In genomic region chr12:121383601-121384019, GRCh38 we compare ENCODE assay signal across 22 cellular contexts. TPM values are rescaled to one million over a fixed set of nuclear protein-coding genes. Genes with fewer than 3 reads are reported as not detected.
A peak's percentile ranks its signal among the peaks of the same experiment; 100 is the strongest.
DNase-seq lines count a peak whose midpoint lies in the region; FAIRE-seq and TF ChIP-seq lines count a peak whose summit lies in the region.
"Had no signal": no experiment of that assay in that cellular context is flagged by ENCODE, and none has a peak within 500 bp of the region (broad histone marks: within the 10 kb centered on the region; RNA-seq: fewer than 3 reads in every experiment).

No MANE protein-coding gene starts in this region.

- H4K20me1 ChIP-seq in mammary epithelial cell (ENCODE audit: insufficient read depth, low read length) (no peaks in the 10 kb centered on the region), OCI-LY7 (ENCODE audit: insufficient read depth, low read length) (no peaks in the 10 kb centered on the region)

- intact Hi-C loops in mammary epithelial cell (cut with micrococcal nuclease) (no loop called here), MCF 10A (cut with micrococcal nuclease) (no loop called here), OCI-LY7 (cut with micrococcal nuclease; ENCODE audit: unreplicated experiment) (no loop called here)

- dilution Hi-C loops in mammary epithelial cell (cut with HindIII; ENCODE audit: low sequenced_read_pairs), result no loop called here

- no peaks in the 10 kb centered on the region for H3K27me3 Mint-ChIP-seq in MCF 10A (ENCODE audit: insufficient read depth, unreplicated experiment)
- H3K27me3 Mint-ChIP-seq: naive B cell had no signal

- H3K9me3 Mint-ChIP-seq in MCF 10A (ENCODE audit: unreplicated experiment), result no peaks in the 10 kb centered on the region
- H3K9me3 Mint-ChIP-seq: activated CD4-positive, alpha-beta memory T cell treated with anti-CD3 and anti-CD28 coated beads for 36 hours; CD4-positive, alpha-beta memory T cell; dendritic cell treated with granulocyte-macrophage colony-stimulating factor and Interleukin-4, amounts not matched to agents 40 ng/mL and 50 ng/mL, for 4 days; naive B cell had no signal

- peaks cover 6% of the 10 kb centered on the region for H3K4me1 ChIP-seq in mammary epithelial cell (ENCODE audit: insufficient read depth, low read length)
- no peaks in the 10 kb centered on the region for H3K4me1 ChIP-seq in OCI-LY7 (ENCODE audit: insufficient read depth, low read length, poor library complexity, severe bottlenecking)
- H3K4me1 ChIP-seq in small intestine (ENCODE audit: control insufficient read depth in 2 of 2, insufficient read depth in 1 of 2, low read depth in 1 of 2, low read length in 1 of 2), result no peaks in the 10 kb centered on the region
- H3K4me1 ChIP-seq: gastrocnemius medialis, pancreas had no signal

- TF ChIP-seq CTCF in mammary epithelial cell (conservative IDR thresholded peaks at IDR 0.05 in 1 of 2, IDR thresholded peaks at IDR 0.05 in 1 of 2; ENCODE audit: extremely low read depth in 1 of 2, insufficient read depth in 1 of 2, low read depth in 1 of 2, low read length in 2 of 2), result peak; percentile 2 to 15
- TF ChIP-seq CTCF in MCF 10A (IDR thresholded peaks at IDR 0.05; ENCODE audit: unreplicated experiment), result no peak
- 0 out of 2 replicates have a peak, but pooled peaks have one; percentile 38 for TF ChIP-seq CTCF in OCI-LY7 (conservative IDR thresholded peaks at IDR 0.05; ENCODE audit: low read length)
- TF ChIP-seq CTCF in epithelial cell of esophagus (IDR thresholded peaks at IDR 0.05; ENCODE audit: insufficient read depth, low read depth, low read length, missing control alignments), result peak; percentile 15

- POLR2A ChIA-PET in MCF 10A (lab: Yijun Ruan, JAX) (interaction anchor here (0.6 to 1.2 kb wide), 3 partner anchors 16 to 698 kb away, joined by 3 read pairs; no protein-coding TSS in a partner anchor), OCI-LY7 (lab: Charles Lee) (interaction anchor here (0.7 kb wide), 1 partner anchor 164 kb away, joined by 3 read pairs; no protein-coding TSS in a partner anchor)

- no peak overlapping the region for H3K4me2 ChIP-seq in mammary epithelial cell (ENCODE audit: insufficient read depth, low read depth, low read length)
- no peak overlapping the region for H3K4me2 ChIP-seq in OCI-LY7 (ENCODE audit: low read length)

- H3K9me3 ChIP-seq in mammary epithelial cell (replicated peaks; ENCODE audit: insufficient read depth, low read length), result no peaks in the 10 kb centered on the region
- no peaks in the 10 kb centered on the region for H3K9me3 ChIP-seq in OCI-LY7 (ENCODE audit: low read length)
- no peaks in the 10 kb centered on the region for H3K9me3 ChIP-seq in small intestine (ENCODE audit: control insufficient read depth, low read depth)
- H3K9me3 ChIP-seq: gastrocnemius medialis, pancreas had no signal

- no peak overlapping the region for H3K9ac ChIP-seq in mammary epithelial cell (ENCODE audit: insufficient read depth, low read length)

- H3K27ac Mint-ChIP-seq in MCF 10A (ENCODE audit: low read depth, unreplicated experiment), result no peak overlapping the region
- H3K27ac Mint-ChIP-seq: activated CD4-positive, alpha-beta memory T cell treated with anti-CD3 and anti-CD28 coated beads for 36 hours; CD4-positive, alpha-beta memory T cell; dendritic cell treated with granulocyte-macrophage colony-stimulating factor and Interleukin-4, amounts not matched to agents 40 ng/mL and 50 ng/mL, for 4 days; naive B cell had no signal

- H2AFZ ChIP-seq in mammary epithelial cell (ENCODE audit: low read depth, low read length) (no peak overlapping the region), OCI-LY7 (ENCODE audit: low read length) (no peak overlapping the region)

- BruUV-seq in mammary epithelial cell (replicated peaks; lab: Mats Ljungman, UMichigan) (no TSS peak), MCF 10A (replicated peaks; lab: Mats Ljungman, UMichigan) (no TSS peak), OCI-LY7 (replicated peaks; lab: Mats Ljungman, UMichigan) (no TSS peak)

- H3K27ac ChIP-seq in mammary epithelial cell (ENCODE audit: insufficient read depth, low read depth, low read length), result no peak overlapping the region
- no peak overlapping the region for H3K27ac ChIP-seq in OCI-LY7 (ENCODE audit: low read depth, low read length, poor library complexity, severe bottlenecking)
- peak overlapping the region; percentile 24 to 36 for H3K27ac ChIP-seq in small intestine (ENCODE audit: low read depth in 1 of 2, low read length in 1 of 2)
- H3K27ac ChIP-seq: gastrocnemius medialis, pancreas had no signal

- H3K79me2 ChIP-seq in mammary epithelial cell (ENCODE audit: insufficient read depth, low read length) (no peaks in the 10 kb centered on the region), OCI-LY7 (ENCODE audit: insufficient read depth, low read depth, low read length) (no peaks in the 10 kb centered on the region)

- H3K27me3 ChIP-seq in mammary epithelial cell (ENCODE audit: insufficient read depth, low read length) (no peaks in the 10 kb centered on the region), small intestine (ENCODE audit: control insufficient read depth in 2 of 2, insufficient read depth in 2 of 2, low read length in 2 of 2) (no peaks in the 10 kb centered on the region)
- H3K27me3 ChIP-seq: gastrocnemius medialis, pancreas had no signal

- 98% methylated on average over 9 of the region's 9 CpGs for WGBS in mammary epithelial cell (ENCODE audit: low coverage, missing lambda C conversion rate)
- WGBS in small intestine, 3 donors, result 22 to 76% (median 44%) methylated on average over 9 of the region's 9 CpGs

- no peaks in the 10 kb centered on the region for H3K9me2 ChIP-seq in OCI-LY7 (ENCODE audit: insufficient read depth, low read length)

- no peak overlapping the region for H3K4me3 Mint-ChIP-seq in MCF 10A (ENCODE audit: unreplicated experiment)
- H3K4me3 Mint-ChIP-seq: activated CD4-positive, alpha-beta memory T cell treated with anti-CD3 and anti-CD28 coated beads for 36 hours; CD4-positive, alpha-beta memory T cell; dendritic cell treated with granulocyte-macrophage colony-stimulating factor and Interleukin-4, amounts not matched to agents 40 ng/mL and 50 ng/mL, for 4 days had no signal

- H3K4me3 ChIP-seq in mammary epithelial cell (replicated peaks in 1 of 3; ENCODE audit: insufficient read depth in 1 of 3, low read depth in 2 of 3, low read length in 3 of 3) (no peak overlapping the region), OCI-LY7 (ENCODE audit: low read depth, low read length, poor library complexity, severe bottlenecking) (no peak overlapping the region), epithelial cell of esophagus (ENCODE audit: low read length) (no peak overlapping the region), small intestine (ENCODE audit: low read depth in 1 of 2, low read length in 2 of 2) (no peak overlapping the region)
- H3K4me3 ChIP-seq: gastrocnemius medialis, pancreas had no signal

- H3K4me1 Mint-ChIP-seq in MCF 10A (ENCODE audit: insufficient read depth, unreplicated experiment), result peaks cover 6% of the 10 kb centered on the region
- H3K4me1 Mint-ChIP-seq: CD4-positive, alpha-beta memory T cell; naive B cell had no signal

- FAIRE-seq in small intestine (lab: Jason Lieb, UNC), result no peak
- FAIRE-seq: bronchial epithelial cell, pancreas had no signal

- no peaks in the 10 kb centered on the region for H3K36me3 Mint-ChIP-seq in MCF 10A (ENCODE audit: insufficient read depth, unreplicated experiment)
- H3K36me3 Mint-ChIP-seq: activated CD4-positive, alpha-beta memory T cell treated with anti-CD3 and anti-CD28 coated beads for 36 hours; CD4-positive, alpha-beta memory T cell; naive B cell had no signal

- no peaks in the 10 kb centered on the region for H3K36me3 ChIP-seq in mammary epithelial cell (ENCODE audit: insufficient read depth, low read length)
- no peaks in the 10 kb centered on the region for H3K36me3 ChIP-seq in OCI-LY7 (ENCODE audit: insufficient read depth, low read length)
- H3K36me3 ChIP-seq in small intestine (ENCODE audit: control insufficient read depth in 2 of 2, insufficient read depth in 2 of 2, low read length in 2 of 2), result no peaks in the 10 kb centered on the region
- H3K36me3 ChIP-seq: gastrocnemius medialis, pancreas had no signal

- DNase-seq in mammary epithelial cell (no peak), MCF 10A (ENCODE audit: unreplicated experiment) (no peak), OCI-LY7 (ENCODE audit: low spot score) (no peak), epithelial cell of esophagus (ENCODE audit: low read depth) (no peak), small intestine (peak; percentile 82), NCI-H345 (lab: John Stamatoyannopoulos, UW) (no peak), epidermal melanocyte (ENCODE audit: insufficient read length, low spot score) (no peak)
- DNase-seq in effector CD8-positive, alpha-beta T cell (lab: John Stamatoyannopoulos, UW), result no peak
- DNase-seq: activated CD4-positive, alpha-beta memory T cell treated with anti-CD3 and anti-CD28 coated beads for 36 hours; activated gamma-delta T cell treated with Interleukin-2 at 50 U/mL for 16 hours; activated T-cell treated with anti-CD3 and anti-CD28 coated beads for 4 hours; CD4-positive, alpha-beta memory T cell; DMS79; gastrocnemius medialis; naive B cell; NCI-H187 treated with DMSO at 0.1 percent for 48 hours; NCI-H774; pancreas; stimulated activated CD4-positive, alpha-beta T cell treated with anti-CD3 and anti-CD28 coated beads, Interleukin-1b, Interleukin-23, amount 100 ng/mL, for 48 hours; stimulated activated naive CD4-positive, alpha-beta T cell had no signal

- CTCF ChIA-PET in mammary epithelial cell (lab: Charles Lee; ENCODE audit: low non-redundant PET) (no interaction called here), MCF 10A (lab: Yijun Ruan, JAX) (interaction anchor here (0.6 to 1.2 kb wide), 4 partner anchors 15 to 125 kb away, joined by 3 to 4 read pairs (median 4); no protein-coding TSS in a partner anchor), OCI-LY7 (lab: Charles Lee; ENCODE audit: unreplicated experiment) (no interaction called here)

- in situ Hi-C loops in mammary epithelial cell (cut with MboI; ENCODE audit: low sequenced_read_pairs in 2 of 2), result no loop called here

RNA-seq across cellular contexts. Expression of gene RNF34, which starts 16.3 kb away (rescaled TPM):
- total RNA-seq in mammary epithelial cell (10 to 100 TPM; 49.5 to 56.8 TPM), MCF 10A (2022) (40.5 and 40.9 TPM in 2 replicates), OCI-LY7 (2022) (85.4 and 87.8 TPM in 2 replicates)
- polyA plus RNA-seq in mammary epithelial cell (34.9 TPM), small intestine (10 to 100 TPM; 29.7 to 32.4 (median 31.1) TPM)
- 165 TPM for polyA minus RNA-seq in mammary epithelial cell
- 145 and 173 TPM in 2 replicates for total RNA-seq in OCI-LY7 (2014; rRNA removed; shearing (Covaris generic))

RNA-seq across cellular contexts. Expression of gene ANAPC5, which starts 31.4 kb away (rescaled TPM):
- total RNA-seq in mammary epithelial cell (100 to 1,000 TPM in 1 of 2 donors, 10 to 100 TPM in 1; 85.1 to 118 TPM), MCF 10A (2022) (85.9 and 95.6 TPM in 2 replicates), OCI-LY7 (2022) (186 and 193 TPM in 2 replicates)
- polyA plus RNA-seq in mammary epithelial cell (121 TPM), small intestine (10 to 100 TPM; 65.4 to 90.6 (median 68.2) TPM)
- polyA minus RNA-seq in mammary epithelial cell, result 136 TPM
- 191 and 217 TPM in 2 replicates for total RNA-seq in OCI-LY7 (2014; rRNA removed; shearing (Covaris generic))

Comparison
In these comparisons a context has a peak if more than half of its experiments do, and no peak if none do; other contexts are left out.
1. H3K27ac ChIP-seq: peak in small intestine (2 of 2); none in mammary epithelial cell (single experiment) and OCI-LY7 (single experiment).